28 cellular contexts compared by ENCODE assay signal in genomic region chr12:116242740-116243139, GRCh38.
"Had no signal": no experiment of that assay in that cellular context is flagged by ENCODE, and none has a peak within 500 bp of the region (broad histone marks: within the 10 kb centered on the region; RNA-seq: fewer than 3 reads in every experiment).

No MANE protein-coding gene starts in this region.

- H3K36me3 Mint-ChIP-seq: activated naive CD8-positive, alpha-beta T cell; WTC11 had no signal

- H3K36me3 ChIP-seq: brain microvascular endothelial cell, MG63, Peyer's patch, SJSA1 had no signal

- H3K27ac Mint-ChIP-seq: activated T-helper 2 cell treated with anti-CD3 and anti-CD28 coated beads, Interferon-gamma antibody, Interleukin-2, Interleukin-4, amounts not matched to agents 10 μg/mL and 5 μg/mL and 100 μg/mL, durations not matched to agents 14 hours and 24 hours and 36 hours; T-helper 1 cell treated with Interleukin-12 subunit alpha and Interleukin-12 subunit beta and Interleukin-4 antibody, amounts not matched to agents 30 μg/mL and 1 μg/mL, for 36 hours had no signal

- H3K9me3 Mint-ChIP-seq: activated T-helper 2 cell treated with anti-CD3 and anti-CD28 coated beads, Interferon-gamma antibody, Interleukin-2, Interleukin-4, amounts not matched to agents 10 μg/mL and 5 μg/mL and 100 μg/mL, durations not matched to agents 14 hours and 24 hours and 36 hours; T-helper 1 cell treated with Interleukin-12 subunit alpha and Interleukin-12 subunit beta and Interleukin-4 antibody, amounts not matched to agents 30 μg/mL and 1 μg/mL, for 36 hours; WTC11 had no signal

- H3K4me3 Mint-ChIP-seq: activated naive CD8-positive, alpha-beta T cell; T-helper 1 cell treated with Interleukin-12 subunit alpha and Interleukin-12 subunit beta and Interleukin-4 antibody, amounts not matched to agents 30 μg/mL and 1 μg/mL, for 36 hours; WTC11 had no signal

- ATAC-seq: WTC11 had no signal

- DNase-seq: activated CD4-positive, alpha-beta T cell treated with anti-CD3 and anti-CD28 coated beads for 48 hours; activated CD4-positive, alpha-beta T cell treated with anti-CD3 and anti-CD28 coated beads, Interleukin-2, amount 50 U/mL, for 4 hours; activated CD4-positive, CD25-positive, alpha-beta regulatory T cell treated with anti-CD3 and anti-CD28 coated beads, Interleukin-2, amount 50 U/mL, for 72 hours; activated gamma-delta T cell treated with Interleukin-2 at 50 U/mL for 16 hours; activated T-cell treated with anti-CD3 and anti-CD28 coated beads for 4 hours; activated T-cell treated with anti-CD3 and anti-CD28 coated beads, Interleukin-2, amount 50 U/mL, for 48 hours; brain microvascular endothelial cell; MG63; MV-4-11; NCI-H1092 treated with DMSO at 0.1 percent for 48 hours; NCI-H1417 treated with DMSO at 0.1 percent for 48 hours; NCI-H1694; NCI-H2029; NCI-H2107; NCI-H2171 treated with DMSO at 0.1 percent for 48 hours; NCI-H226; NCI-H510A; NCI-H526 treated with DMSO at 0.1 percent for 48 hours; NCI-H82; Peyer's patch; Right ventricle myocardium superior; T-helper 9 cell had no signal

- H3K4me3 ChIP-seq: MG63, Peyer's patch, SJSA1 had no signal

- H3K9me3 ChIP-seq: MG63, Peyer's patch, SJSA1 had no signal

- H3K27me3 Mint-ChIP-seq: activated naive CD8-positive, alpha-beta T cell had no signal

- H3K27me3 ChIP-seq: brain microvascular endothelial cell, MG63, Peyer's patch, SJSA1 had no signal

- H3K27ac ChIP-seq: brain microvascular endothelial cell, Peyer's patch, RWPE1, SJSA1 had no signal
